Comparison of ENCODE assay signal across 1 cellular context in genomic region chr16:12544477-12545291, GRCh38.
TF ChIP-seq lines count a peak whose summit lies in the region.

No MANE protein-coding gene starts in this region.

TF ChIP-seq in SK-N-SH, 30 proteins besides CTCF, POLR2A, EP300 and RAD21:
- TF ChIP-seq, protein P1, sequence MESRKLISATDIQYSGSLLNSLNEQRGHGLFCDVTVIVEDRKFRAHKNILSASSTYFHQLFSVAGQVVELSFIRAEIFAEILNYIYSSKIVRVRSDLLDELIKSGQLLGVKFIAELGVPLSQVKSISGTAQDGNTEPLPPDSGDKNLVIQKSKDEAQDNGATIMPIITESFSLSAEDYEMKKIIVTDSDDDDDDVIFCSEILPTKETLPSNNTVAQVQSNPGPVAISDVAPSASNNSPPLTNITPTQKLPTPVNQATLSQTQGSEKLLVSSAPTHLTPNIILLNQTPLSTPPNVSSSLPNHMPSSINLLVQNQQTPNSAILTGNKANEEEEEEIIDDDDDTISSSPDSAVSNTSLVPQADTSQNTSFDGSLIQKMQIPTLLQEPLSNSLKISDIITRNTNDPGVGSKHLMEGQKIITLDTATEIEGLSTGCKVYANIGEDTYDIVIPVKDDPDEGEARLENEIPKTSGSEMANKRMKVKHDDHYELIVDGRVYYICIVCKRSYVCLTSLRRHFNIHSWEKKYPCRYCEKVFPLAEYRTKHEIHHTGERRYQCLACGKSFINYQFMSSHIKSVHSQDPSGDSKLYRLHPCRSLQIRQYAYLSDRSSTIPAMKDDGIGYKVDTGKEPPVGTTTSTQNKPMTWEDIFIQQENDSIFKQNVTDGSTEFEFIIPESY (IDR thresholded peaks at IDR 0.05; ENCODE audit: borderline replicate concordance, low read depth) = no peak
- no peak for TF ChIP-seq MXI1 (IDR thresholded peaks at IDR 0.05; ENCODE audit: low read depth, low read length)
- no peak for TF ChIP-seq RFX5 (IDR thresholded peaks at IDR 0.05; ENCODE audit: low read length)
- no peak for TF ChIP-seq GATA2 (CRISPR knock-in tag; IDR thresholded peaks at IDR 0.05)
- no peak for TF ChIP-seq RCOR1 (IDR thresholded peaks at IDR 0.05; ENCODE audit: low read length)
- no peak for TF ChIP-seq FOXM1 (IDR thresholded peaks at IDR 0.05; ENCODE audit: low read depth)
- no peak for TF ChIP-seq YY1 (IDR thresholded peaks at IDR 0.05; ENCODE audit: low read depth)
- TF ChIP-seq POLR2AphosphoS5 (IDR thresholded peaks at IDR 0.05; ENCODE audit: low read depth, low read length) = no peak
- no peak for TF ChIP-seq JUND (IDR thresholded peaks at IDR 0.05)
- TF ChIP-seq EZH2phosphoT487 (IDR thresholded peaks at IDR 0.05; ENCODE audit: borderline replicate concordance, low read depth) = no peak
TF ChIP-seq in SK-N-SH: peak in this region for 0.
